ENCODE assay signal across 16 cellular contexts in genomic region chr6:56335733-56336132, GRCh38.
DNase-seq lines count a peak whose midpoint lies in the region; FAIRE-seq and TF ChIP-seq lines count a peak whose summit lies in the region.
"Had no signal": no experiment of that assay in that cellular context is flagged by ENCODE, and none has a peak within 500 bp of the region (broad histone marks: within the 10 kb centered on the region; RNA-seq: fewer than 3 reads in every experiment).

No MANE protein-coding gene starts in this region.

- TF ChIP-seq CTCF in bronchial epithelial cell (IDR thresholded peaks at IDR 0.05; ENCODE audit: insufficient read depth, low read length, severe bottlenecking), result no peak

- no peaks in the 10 kb centered on the region for H3K36me3 ChIP-seq in bronchial epithelial cell (ENCODE audit: control insufficient read depth, insufficient read depth, low read length)
- H3K36me3 ChIP-seq in mesodermal cell (ENCODE audit: control insufficient read depth, insufficient read depth, low read length), result no peaks in the 10 kb centered on the region
- no peaks in the 10 kb centered on the region for H3K36me3 ChIP-seq in H7 (replicated peaks; ENCODE audit: control insufficient read depth, insufficient read depth, low read length)
- H3K36me3 ChIP-seq: ascending aorta had no signal

- no peak for FAIRE-seq in bronchial epithelial cell (lab: Jason Lieb, UNC)
- FAIRE-seq: GM12892, islet of Langerhans had no signal

- DNase-seq in Caki2 (ENCODE audit: low read depth) (peak; percentile 20), NCI-H460 (ENCODE audit: extremely low read depth, low read depth) (peak; percentile 54), bronchial epithelial cell (ENCODE audit: low read depth) (peak; percentile 98), cerebellar nuclear complex (lab: John Stamatoyannopoulos, UW) (no peak), NCI-H1436 (lab: John Stamatoyannopoulos, UW) (no peak), NCI-H82 treated with DMSO at 0.1 percent for 48 hours (lab: John Stamatoyannopoulos, UW; ENCODE audit: unreplicated experiment) (no peak), H7 (no peak)
- DNase-seq: activated T-cell treated with anti-CD3 and anti-CD28 coated beads for 4 hours; COR-L47; erythroblast; stimulated activated CD4-positive, alpha-beta T cell treated with anti-CD3 and anti-CD28 coated beads, Interleukin-15, amount 100 ng/mL, for 24 hours had no signal

- peak overlapping the region; percentile 62 for H3K27ac ChIP-seq in mesodermal cell (ENCODE audit: low read depth, low read length, severe bottlenecking)
- H3K27ac ChIP-seq: ascending aorta, VCaP had no signal

- no peaks in the 10 kb centered on the region for H3K9me3 ChIP-seq in mesodermal cell (ENCODE audit: control insufficient read depth, low read length)
- H3K9me3 ChIP-seq: ascending aorta had no signal

- no peak overlapping the region for H3K4me3 ChIP-seq in bronchial epithelial cell (ENCODE audit: low read depth, low read length)
- no peak overlapping the region for H3K4me3 ChIP-seq in mesodermal cell (ENCODE audit: extremely low read depth, insufficient read depth, low read length, poor library complexity, severe bottlenecking)
- no peak overlapping the region for H3K4me3 ChIP-seq in H7 (ENCODE audit: insufficient read depth, low read depth, low read length)
- H3K4me3 ChIP-seq: ascending aorta had no signal

- in situ Hi-C loops in Caki2 (cut with HindIII; ENCODE audit: low pct_unique_long_range_greater_than_20kb, low sequenced_read_pairs), result no loop called here

- no CpG with 5 or more reads among the region's 1 CpG for WGBS in mesodermal cell (ENCODE audit: insufficient coverage in 2 of 2), 2 experiments

- no peaks in the 10 kb centered on the region for H3K4me1 ChIP-seq in mesodermal cell (ENCODE audit: control insufficient read depth, insufficient read depth, low read length, poor library complexity, severe bottlenecking)
- H3K4me1 ChIP-seq: ascending aorta had no signal

- H3K27me3 ChIP-seq in bronchial epithelial cell (ENCODE audit: control insufficient read depth, insufficient read depth, low read length) (no peaks in the 10 kb centered on the region), H7 (ENCODE audit: control insufficient read depth, insufficient read depth, low read length) (no peaks in the 10 kb centered on the region)
- H3K27me3 ChIP-seq: ascending aorta had no signal

Comparison
In these comparisons a context has a peak if more than half of its experiments do, and no peak if none do; other contexts are left out.
1. DNase-seq: peak in Caki2 (single experiment), NCI-H460 (single experiment) and bronchial epithelial cell (single experiment); none in cerebellar nuclear complex (0 of 2), NCI-H1436 (single experiment), NCI-H82 treated with DMSO at 0.1 percent for 48 hours (single experiment) and H7 (single experiment).